7 cellular contexts compared by ENCODE assay signal in the genomic region with DNA sequence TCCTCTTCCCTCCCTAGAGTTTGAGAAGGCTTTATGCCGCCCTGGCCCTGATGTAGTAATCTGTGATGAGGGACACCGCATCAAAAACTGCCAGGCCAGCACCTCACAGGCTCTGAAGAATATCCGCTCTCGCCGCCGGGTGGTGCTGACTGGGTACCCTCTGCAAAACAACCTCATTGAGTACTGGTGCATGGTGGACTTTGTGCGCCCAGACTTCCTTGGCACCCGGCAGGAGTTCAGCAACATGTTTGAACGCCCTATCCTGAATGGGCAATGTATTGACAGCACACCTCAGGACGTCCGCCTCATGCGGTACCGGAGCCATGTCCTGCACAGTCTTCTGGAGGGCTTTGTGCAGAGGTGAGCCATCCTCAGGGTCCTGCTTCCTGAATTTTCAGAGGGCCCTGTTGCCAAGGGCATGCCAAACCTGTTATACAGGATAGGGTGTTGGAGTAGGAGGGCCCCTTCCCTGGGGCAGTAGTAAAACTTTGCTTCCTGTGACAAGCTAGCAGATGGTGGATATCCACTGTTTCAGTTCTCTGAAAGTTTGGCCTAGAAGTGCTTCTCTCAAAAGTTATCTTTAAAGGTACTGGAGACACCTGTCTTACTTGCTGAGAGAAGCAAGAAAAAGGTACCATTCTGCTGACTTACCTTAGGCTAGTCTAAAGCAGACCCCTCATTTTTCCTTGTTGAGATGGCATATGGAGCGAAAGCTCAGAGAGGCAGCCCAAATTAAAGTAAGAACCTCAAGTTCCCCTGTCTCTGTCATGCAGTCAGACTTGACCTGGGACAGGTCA.
"Had no signal": no experiment of that assay in that cellular context is flagged by ENCODE, and none has a peak within 500 bp of the region (broad histone marks: within the 10 kb centered on the region; RNA-seq: fewer than 3 reads in every experiment).

No MANE protein-coding gene starts in this region.

- DNase-seq: activated T-cell treated with anti-CD3 and anti-CD28 coated beads, Interleukin-2, amount 50 U/mL, for 1 hour; amygdala; left ventricle myocardium superior had no signal

- H3K4me3 ChIP-seq: thoracic aorta had no signal

- H3K27ac ChIP-seq: thoracic aorta had no signal

- H3K9me3 Mint-ChIP-seq: activated naive CD4-positive, alpha-beta T cell treated with anti-CD3 and anti-CD28 coated beads, Interleukin-2, amount 50 U/mL, for 24 hours; stimulated activated naive CD8-positive, alpha-beta T cell treated with anti-CD3 and anti-CD28 coated beads, Interleukin-15, amount 100 ng/mL, for 72 hours; T-helper 1 cell treated with Interleukin-12 subunit alpha and Interleukin-12 subunit beta and Interleukin-4 antibody, amounts not matched to agents 30 μg/mL and 1 μg/mL, for 36 hours had no signal

- H3K4me1 Mint-ChIP-seq: stimulated activated naive CD8-positive, alpha-beta T cell treated with anti-CD3 and anti-CD28 coated beads, Interleukin-15, amount 100 ng/mL, for 72 hours had no signal

- H3K4me3 Mint-ChIP-seq: activated naive CD4-positive, alpha-beta T cell treated with anti-CD3 and anti-CD28 coated beads, Interleukin-2, amount 50 U/mL, for 24 hours; stimulated activated naive CD8-positive, alpha-beta T cell treated with anti-CD3 and anti-CD28 coated beads, Interleukin-15, amount 100 ng/mL, for 72 hours; T-helper 1 cell treated with Interleukin-12 subunit alpha and Interleukin-12 subunit beta and Interleukin-4 antibody, amounts not matched to agents 30 μg/mL and 1 μg/mL, for 36 hours had no signal

- H3K27ac Mint-ChIP-seq: activated naive CD4-positive, alpha-beta T cell treated with anti-CD3 and anti-CD28 coated beads, Interleukin-2, amount 50 U/mL, for 24 hours; stimulated activated naive CD8-positive, alpha-beta T cell treated with anti-CD3 and anti-CD28 coated beads, Interleukin-15, amount 100 ng/mL, for 72 hours; T-helper 1 cell treated with Interleukin-12 subunit alpha and Interleukin-12 subunit beta and Interleukin-4 antibody, amounts not matched to agents 30 μg/mL and 1 μg/mL, for 36 hours had no signal

- H3K27me3 Mint-ChIP-seq: activated naive CD4-positive, alpha-beta T cell treated with anti-CD3 and anti-CD28 coated beads, Interleukin-2, amount 50 U/mL, for 24 hours; stimulated activated naive CD8-positive, alpha-beta T cell treated with anti-CD3 and anti-CD28 coated beads, Interleukin-15, amount 100 ng/mL, for 72 hours had no signal

- H3K9me3 ChIP-seq: thoracic aorta had no signal

- ATAC-seq: left ventricle myocardium superior had no signal
